Comparison of ENCODE assay signal across 1 cellular context in genomic region chrX:626745-627509, GRCh38.
A peak's percentile ranks its signal among the peaks of the same experiment; 100 is the strongest.
TF ChIP-seq lines count a peak whose summit lies in the region.

No MANE protein-coding gene starts in this region.

TF ChIP-seq in H1, 55 proteins besides CTCF, POLR2A, EP300 and RAD21:
- TF ChIP-seq TCF12 (IDR thresholded peaks at IDR 0.05; ENCODE audit: low read depth, low read length) (no peak), RNF2 (IDR thresholded peaks at IDR 0.05; ENCODE audit: borderline replicate concordance, low read depth, low read length, missing control alignments, poor library complexity, severe bottlenecking) (peak; percentile 94), MAX (IDR thresholded peaks at IDR 0.05) (no peak), NRF1 (IDR thresholded peaks at IDR 0.05; ENCODE audit: low read depth, low read length) (no peak)
